24 cellular contexts compared by ENCODE assay signal in the genomic region with DNA sequence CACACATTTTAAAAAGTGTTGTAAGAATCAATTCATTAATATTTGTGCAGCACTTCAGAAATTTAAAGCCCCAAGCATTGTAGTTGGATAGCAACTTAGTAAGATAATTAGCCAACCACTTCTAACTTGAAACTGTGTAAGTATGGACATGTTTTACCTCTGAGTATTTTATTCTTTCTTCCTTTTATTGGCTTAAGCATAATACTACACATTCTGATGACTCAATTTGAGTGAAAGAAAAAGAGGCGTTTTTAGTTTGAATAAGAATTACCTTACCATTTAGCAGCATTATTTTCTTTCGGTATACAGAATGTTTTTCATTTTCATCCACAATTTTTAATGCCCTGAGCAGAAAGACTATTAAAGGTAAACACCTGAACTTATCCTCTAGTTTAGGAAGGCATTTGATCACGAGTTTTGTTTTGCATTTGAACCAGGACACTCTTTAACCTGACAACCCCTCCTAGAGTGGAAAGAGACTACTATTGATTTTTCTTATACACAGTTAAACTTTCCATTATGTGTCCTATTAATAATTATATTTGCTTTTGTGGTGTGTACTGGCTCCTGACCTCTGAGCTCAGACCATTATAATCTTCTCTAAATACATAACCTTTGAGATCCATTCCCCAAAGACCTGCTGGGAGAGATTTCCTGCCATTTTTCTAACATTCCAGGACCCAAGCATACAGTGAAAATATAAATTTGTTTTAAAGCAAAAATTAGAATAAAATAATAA. TPM values are rescaled to one million over a fixed set of nuclear protein-coding genes. Genes with fewer than 3 reads are reported as not detected.
"Had no signal": no experiment of that assay in that cellular context is flagged by ENCODE, and none has a peak within 500 bp of the region (broad histone marks: within the 10 kb centered on the region; RNA-seq: fewer than 3 reads in every experiment).

No MANE protein-coding gene starts in this region.

- H3K4me3 ChIP-seq: ascending aorta had no signal

- H3K27ac ChIP-seq: ascending aorta, VCaP had no signal

- H3K4me3 Mint-ChIP-seq: activated naive CD4-positive, alpha-beta T cell treated with anti-CD3 and anti-CD28 coated beads, Interleukin-2, amount 10 ng/mL, durations not matched to agents 7 days and 5 days; activated naive CD8-positive, alpha-beta T cell treated with anti-CD3 and anti-CD28 coated beads, Interleukin-2, amount 50 U/mL, for 24 hours; activated T-cell treated with anti-CD3 and anti-CD28 coated beads, Interleukin-2, amount 50 U/mL, for 4 hours; nephron; stimulated activated naive CD8-positive, alpha-beta T cell treated with anti-CD3 and anti-CD28 coated beads, Interleukin-15, Interleukin-2, amounts not matched to agents 100 ng/mL and 50 ng/mL, for 24 hours had no signal

- ATAC-seq: activated naive CD8-positive, alpha-beta T cell treated with anti-CD3 and anti-CD28 coated beads, Interleukin-2, amount 50 U/mL, for 24 hours; activated T-cell treated with anti-CD3 and anti-CD28 coated beads, Interleukin-2, amount 50 U/mL, for 4 hours; left colon had no signal

- DNase-seq: activated CD4-positive, alpha-beta T cell treated with anti-CD3 and anti-CD28 coated beads, Interleukin-2, amount 50 U/mL, for 1 hour; activated CD4-positive, CD25-positive, alpha-beta regulatory T cell treated with anti-CD3 and anti-CD28 coated beads, Interleukin-2, amount 50 U/mL, for 72 hours; activated CD8-positive, alpha-beta memory T cell treated with anti-CD3 and anti-CD28 coated beads, Interleukin-2, amount 50 U/mL, for 4 hours; activated effector memory CD4-positive, alpha-beta T cell treated with Interleukin-2 at 50 U/mL for 16 hours; activated naive CD4-positive, alpha-beta T cell treated with anti-CD3 and anti-CD28 coated beads, Interleukin-2, amount 10 ng/mL, durations not matched to agents 7 days and 5 days; activated naive CD8-positive, alpha-beta T cell treated with anti-CD3 and anti-CD28 coated beads, Interleukin-2, amount 50 U/mL, for 24 hours; activated T-cell treated with anti-CD3 and anti-CD28 coated beads, Interleukin-2, amount 50 U/mL, for 4 hours; dermis blood vessel endothelial cell; effector memory CD4-positive, alpha-beta T cell; foreskin fibroblast; hypothalamus; islet precursor cell; left colon; midbrain; nucleus accumbens; T-helper 2 cell had no signal

- H3K27ac Mint-ChIP-seq: activated naive CD4-positive, alpha-beta T cell treated with anti-CD3 and anti-CD28 coated beads, Interleukin-2, amount 10 ng/mL, durations not matched to agents 7 days and 5 days; activated naive CD8-positive, alpha-beta T cell treated with anti-CD3 and anti-CD28 coated beads, Interleukin-2, amount 50 U/mL, for 24 hours; stimulated activated naive CD8-positive, alpha-beta T cell treated with anti-CD3 and anti-CD28 coated beads, Interleukin-15, Interleukin-2, amounts not matched to agents 100 ng/mL and 50 ng/mL, for 24 hours had no signal

- H3K4me1 ChIP-seq: ascending aorta had no signal

- H3K27me3 ChIP-seq: ascending aorta had no signal

- H3K9me3 ChIP-seq: ascending aorta had no signal

- H3K4me1 Mint-ChIP-seq: activated naive CD4-positive, alpha-beta T cell treated with anti-CD3 and anti-CD28 coated beads, Interleukin-2, amount 10 ng/mL, durations not matched to agents 7 days and 5 days; activated naive CD8-positive, alpha-beta T cell treated with anti-CD3 and anti-CD28 coated beads, Interleukin-2, amount 50 U/mL, for 24 hours had no signal

- H3K9me3 Mint-ChIP-seq: activated naive CD4-positive, alpha-beta T cell treated with anti-CD3 and anti-CD28 coated beads, Interleukin-2, amount 10 ng/mL, durations not matched to agents 7 days and 5 days; activated naive CD8-positive, alpha-beta T cell treated with anti-CD3 and anti-CD28 coated beads, Interleukin-2, amount 50 U/mL, for 24 hours; activated T-cell treated with anti-CD3 and anti-CD28 coated beads, Interleukin-2, amount 50 U/mL, for 4 hours; nephron; stimulated activated naive CD8-positive, alpha-beta T cell treated with anti-CD3 and anti-CD28 coated beads, Interleukin-15, Interleukin-2, amounts not matched to agents 100 ng/mL and 50 ng/mL, for 24 hours had no signal

- H3K36me3 Mint-ChIP-seq: activated naive CD4-positive, alpha-beta T cell treated with anti-CD3 and anti-CD28 coated beads, Interleukin-2, amount 10 ng/mL, durations not matched to agents 7 days and 5 days had no signal

- H3K36me3 ChIP-seq: ascending aorta had no signal

- H3K27me3 Mint-ChIP-seq: activated naive CD4-positive, alpha-beta T cell treated with anti-CD3 and anti-CD28 coated beads, Interleukin-2, amount 10 ng/mL, durations not matched to agents 7 days and 5 days had no signal

RNA-seq across cellular contexts. Expression of gene NACA2, which starts 9.2 kb away (rescaled TPM):
- total RNA-seq: activated T-cell treated with anti-CD3 and anti-CD28 coated beads, Interleukin-2, amount 50 U/mL, for 4 hours; ascending aorta; chondrocyte; dermis blood vessel endothelial cell; left colon; lung microvascular endothelial cell; posterior vena cava; temporal lobe had no signal
